In the genomic region with DNA sequence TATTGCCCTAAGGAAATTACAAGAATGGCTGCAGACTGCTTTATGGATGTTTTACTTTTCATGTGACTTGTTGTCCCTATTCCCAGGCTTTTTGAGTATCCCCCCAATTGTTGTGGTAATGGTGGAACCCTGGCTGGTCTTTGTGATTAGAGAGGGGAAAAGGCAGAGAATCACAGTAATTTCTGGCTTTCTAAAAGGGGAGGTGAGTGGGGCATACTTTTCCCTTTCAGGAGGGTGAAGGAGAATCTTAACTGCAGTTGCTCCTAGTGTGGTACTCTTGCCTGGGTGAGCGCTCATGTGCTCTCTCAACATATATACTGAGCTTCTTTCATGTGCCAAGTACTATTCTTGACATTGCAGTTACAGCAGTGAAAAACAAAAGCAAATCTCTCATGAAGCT, we compare ENCODE assay signal across 26 cellular contexts.
"Had no signal": no experiment of that assay in that cellular context is flagged by ENCODE, and none has a peak within 500 bp of the region (broad histone marks: within the 10 kb centered on the region; RNA-seq: fewer than 3 reads in every experiment).

No MANE protein-coding gene starts in this region.

- H3K27ac ChIP-seq: left lung, neural progenitor cell, neutrophil, right atrium auricular region, right lobe of liver, tibial nerve, uterus had no signal

- H3K9me3 ChIP-seq: left lung, neutrophil, right atrium auricular region, right lobe of liver, tibial nerve, uterus had no signal

- H3K36me3 ChIP-seq: left lung, neural progenitor cell, neutrophil, right atrium auricular region, right lobe of liver, tibial nerve, uterus had no signal

- FAIRE-seq: keratinocyte had no signal

- H3K9ac ChIP-seq: neural progenitor cell had no signal

- ATAC-seq: left cardiac atrium; left lung; natural killer cell; right lobe of liver; stimulated activated memory B cell treated with anti-CD40 and anti-IgM and Interleukin-4, amounts not matched to agents 10 μg/mL and 1 μg/mL and 100 μg/mL, for 72 hours; stimulated activated naive CD8-positive, alpha-beta T cell treated with anti-CD3 and anti-CD28 coated beads, Interleukin-15, amount 100 ng/mL, for 72 hours had no signal

- H3K4me3 ChIP-seq: left lung, lung, neural progenitor cell, right atrium auricular region, right lobe of liver, smooth muscle cell, tibial nerve, uterus had no signal

- H3K4me1 ChIP-seq: left lung, neural progenitor cell, right atrium auricular region, right lobe of liver, tibial nerve, uterus had no signal

- H3K27me3 ChIP-seq: left lung, neural progenitor cell, neutrophil, right atrium auricular region, right lobe of liver, tibial nerve, uterus had no signal

- DNase-seq: hypothalamus; kidney glomerular epithelial cell; left cardiac atrium; left lung; mesendoderm; naive B cell; natural killer cell; nephron progenitor cell; occipital lobe; right lobe of liver; stimulated activated CD4-positive, alpha-beta T cell treated with anti-CD3 and anti-CD28 coated beads, Interleukin-1b, Interleukin-23, amount 100 ng/mL, for 48 hours; stimulated activated CD4-positive, alpha-beta T cell treated with anti-CD3 and anti-CD28 coated beads, Interleukin-2, amount 100 ng/mL, for 48 hours; stimulated activated CD4-positive, alpha-beta T cell treated with anti-CD3 and anti-CD28 coated beads, Interleukin-4, amount 100 ng/mL, for 4 hours; stimulated activated CD8-positive, alpha-beta memory T cell treated with anti-CD3 and anti-CD28 coated beads, Interleukin-4, amount 100 ng/mL, for 48 hours; stimulated activated naive CD4-positive, alpha-beta T cell treated with Interleukin-2 at 50 U/mL for 16 hours; stimulated activated naive CD8-positive, alpha-beta T cell treated with anti-CD3 and anti-CD28 coated beads, Interleukin-15, amount 100 ng/mL, for 72 hours; substantia nigra; uterus had no signal
